In genomic region chr13:48769107-48769704, GRCh38 we compare ENCODE assay signal across 8 cellular contexts.
DNase-seq lines count a peak whose midpoint lies in the region; ATAC-seq lines count a peak whose summit lies in the region.

No MANE protein-coding gene starts in this region.

- no peaks in the 10 kb centered on the region for H3K36me3 Mint-ChIP-seq in central memory CD8-positive, alpha-beta T cell (ENCODE audit: insufficient read depth)

- peaks cover 29% of the 10 kb centered on the region for H3K27me3 Mint-ChIP-seq in central memory CD8-positive, alpha-beta T cell

- no peak overlapping the region for H3K27ac Mint-ChIP-seq in central memory CD8-positive, alpha-beta T cell (ENCODE audit: low read depth)

- H3K4me3 Mint-ChIP-seq in central memory CD8-positive, alpha-beta T cell = no peak overlapping the region

- H3K9me3 Mint-ChIP-seq in central memory CD8-positive, alpha-beta T cell = peaks cover 15% of the 10 kb centered on the region

- ATAC-seq in GM18873 (IDR thresholded peaks at IDR 0.05; ENCODE audit: low FRiP score, unreplicated experiment) (peak; percentile 91), HG03139 (IDR thresholded peaks at IDR 0.05; ENCODE audit: unreplicated experiment) (peak; percentile 95), left lobe of liver (peak; percentile 100)
- peak; percentile 78 to 80 for ATAC-seq in activated CD4-positive, CD25-positive, alpha-beta regulatory T cell treated with anti-CD3 and anti-CD28 coated beads, Interleukin-2, amount 50 U/mL, for 24 hours
- peak; percentile 98 for ATAC-seq in central memory CD8-positive, alpha-beta T cell (replicated peaks; ENCODE audit: extremely low read depth, poor library complexity, severe bottlenecking)

- peaks cover 6% of the 10 kb centered on the region for H3K4me1 Mint-ChIP-seq in central memory CD8-positive, alpha-beta T cell

- DNase-seq in AML-193 (lab: John Stamatoyannopoulos, UW) (peak; percentile 94), NCI-H345 (lab: John Stamatoyannopoulos, UW) (peak; percentile 49), left lobe of liver (ENCODE audit: low spot score) (peak; percentile 78)
- DNase-seq in central memory CD8-positive, alpha-beta T cell (ENCODE audit: low spot score in 2 of 2) = peak; percentile 75 to 83
- peak; percentile 59 to 83 (median 82) for DNase-seq in stimulated activated CD4-positive, alpha-beta T cell treated with anti-CD3 and anti-CD28 coated beads, TNF-alpha, amount 100 ng/mL, for 48 hours (ENCODE audit: low read depth in 3 of 3)

Comparison
In these comparisons a context has a peak if more than half of its experiments do, and no peak if none do; other contexts are left out.
1. Peak in every context shown above with its lines: DNase-seq and ATAC-seq.